In the genomic region with DNA sequence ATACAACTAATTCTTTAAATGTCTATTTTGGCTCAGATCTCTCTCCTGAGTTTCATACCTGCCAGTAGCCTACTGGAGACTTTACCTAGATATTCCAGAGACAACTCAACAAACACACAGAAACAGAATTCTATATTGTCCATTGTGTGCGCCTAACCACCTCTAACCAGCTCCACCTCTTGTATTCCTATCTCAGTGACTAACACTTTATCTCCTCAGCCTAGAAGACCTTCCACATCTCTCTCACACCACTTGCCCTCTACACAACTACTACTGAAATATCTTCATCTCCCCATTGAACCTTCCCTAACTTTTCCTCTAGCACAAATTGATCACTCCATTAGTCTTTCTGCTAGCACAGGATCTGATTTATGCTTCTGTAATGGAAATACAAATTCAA, we compare ENCODE assay signal across 17 cellular contexts. TPM values are rescaled to one million over a fixed set of nuclear protein-coding genes. Genes with fewer than 3 reads are reported as not detected.
A peak's percentile ranks its signal among the peaks of the same experiment; 100 is the strongest.
DNase-seq lines count a peak whose midpoint lies in the region; ATAC-seq and TF ChIP-seq lines count a peak whose summit lies in the region.
"Had no signal": no experiment of that assay in that cellular context is flagged by ENCODE, and none has a peak within 500 bp of the region (broad histone marks: within the 10 kb centered on the region; RNA-seq: fewer than 3 reads in every experiment).

No MANE protein-coding gene starts in this region.

- TF ChIP-seq CTCF in activated CD8-positive, alpha-beta T cell treated with anti-CD3 and anti-CD28 coated beads for 36 hours (IDR thresholded peaks at IDR 0.05), result no peak
- no peak for TF ChIP-seq CTCF in CD8-positive, alpha-beta T cell (IDR thresholded peaks at IDR 0.05)
- no peak for TF ChIP-seq CTCF in progenitor cell of endocrine pancreas (IDR thresholded peaks at IDR 0.05; ENCODE audit: unreplicated experiment)

- no peak overlapping the region for H3K27ac ChIP-seq in CD8-positive, alpha-beta T cell (ENCODE audit: low read depth, low read length)
- no peak overlapping the region for H3K27ac ChIP-seq in CD8-positive, alpha-beta memory T cell (ENCODE audit: low read depth, low read length)
- H3K27ac ChIP-seq: BLaER1 had no signal

- DNase-seq in activated CD8-positive, alpha-beta T cell treated with anti-CD3 and anti-CD28 coated beads for 36 hours, result no peak
- DNase-seq in activated CD8-positive, alpha-beta T cell treated with anti-CD3 and anti-CD28 coated beads, Interleukin-2, amount 10 ng/mL, durations not matched to agents 7 days and 5 days, result no peak
- no peak for DNase-seq in CD8-positive, alpha-beta T cell
- no peak for DNase-seq in progenitor cell of endocrine pancreas (ENCODE audit: low spot score, unreplicated experiment)
- DNase-seq in CD8-positive, alpha-beta memory T cell, result no peak
- DNase-seq in stimulated activated naive CD8-positive, alpha-beta T cell treated with anti-CD3 and anti-CD28 coated beads, Interleukin-15, Interleukin-2, amounts not matched to agents 100 U/mL and 50 U/mL, for 24 hours, result no peak
- DNase-seq: 8988T, AML-193, DMS153, DMS79 treated with DMSO at 0.1 percent for 48 hours, EL, GDM1, IMR-90 had no signal

- H3K9me3 Mint-ChIP-seq in activated CD8-positive, alpha-beta T cell treated with anti-CD3 and anti-CD28 coated beads for 36 hours, result no peaks in the 10 kb centered on the region
- no peaks in the 10 kb centered on the region for H3K9me3 Mint-ChIP-seq in activated CD8-positive, alpha-beta T cell treated with anti-CD3 and anti-CD28 coated beads, Interleukin-2, amount 10 ng/mL, durations not matched to agents 7 days and 5 days (ENCODE audit: insufficient read depth)
- H3K9me3 Mint-ChIP-seq in CD8-positive, alpha-beta T cell, result peaks cover 2% of the 10 kb centered on the region
- H3K9me3 Mint-ChIP-seq in activated T-helper 17 cell treated with anti-CD3 and anti-CD28 coated beads, Interleukin-2, amount 50 U/mL, for 72 hours, result no peaks in the 10 kb centered on the region
- no peaks in the 10 kb centered on the region for H3K9me3 Mint-ChIP-seq in progenitor cell of endocrine pancreas (ENCODE audit: low read depth)
- H3K9me3 Mint-ChIP-seq in CD8-positive, alpha-beta memory T cell, result no peaks in the 10 kb centered on the region

- CTCF ChIA-PET in activated CD8-positive, alpha-beta T cell treated with anti-CD3 and anti-CD28 coated beads for 36 hours (lab: Charles Lee), result interaction anchor here (0.6 to 1.2 kb wide), 2 partner anchors 9 to 11 kb away, joined by 3 to 4 read pairs; no protein-coding TSS in a partner anchor
- CTCF ChIA-PET in activated CD8-positive, alpha-beta T cell treated with anti-CD3 and anti-CD28 coated beads, Interleukin-2, amount 10 ng/mL, durations not matched to agents 7 days and 5 days (lab: Charles Lee), result no interaction called here
- CTCF ChIA-PET in CD8-positive, alpha-beta T cell (lab: Charles Lee), result no interaction called here
- CTCF ChIA-PET in CD8-positive, alpha-beta memory T cell (lab: Charles Lee), result no interaction called here

- H3K27me3 ChIP-seq in CD8-positive, alpha-beta T cell (ENCODE audit: insufficient read depth, low read length), result no peaks in the 10 kb centered on the region
- H3K27me3 ChIP-seq in CD8-positive, alpha-beta memory T cell (ENCODE audit: insufficient read depth, low read length, poor library complexity, severe bottlenecking), result no peaks in the 10 kb centered on the region
- H3K27me3 ChIP-seq: BLaER1 had no signal

- no peak for ATAC-seq in activated CD8-positive, alpha-beta T cell treated with anti-CD3 and anti-CD28 coated beads for 36 hours
- no peak for ATAC-seq in activated CD8-positive, alpha-beta T cell treated with anti-CD3 and anti-CD28 coated beads, Interleukin-2, amount 10 ng/mL, durations not matched to agents 7 days and 5 days
- ATAC-seq in CD8-positive, alpha-beta T cell, result no peak
- no peak for ATAC-seq in activated T-helper 17 cell treated with anti-CD3 and anti-CD28 coated beads, Interleukin-2, amount 50 U/mL, for 72 hours (replicated peaks)
- no peak for ATAC-seq in stimulated activated naive CD8-positive, alpha-beta T cell treated with anti-CD3 and anti-CD28 coated beads, Interleukin-15, Interleukin-2, amounts not matched to agents 100 U/mL and 50 U/mL, for 24 hours
- no peak for ATAC-seq in GM18868 (IDR thresholded peaks at IDR 0.05; ENCODE audit: unreplicated experiment)

- no peaks in the 10 kb centered on the region for H3K9me3 ChIP-seq in CD8-positive, alpha-beta T cell (ENCODE audit: low read length)
- H3K9me3 ChIP-seq in CD8-positive, alpha-beta memory T cell (ENCODE audit: low read length), result no peaks in the 10 kb centered on the region
- H3K9me3 ChIP-seq: BLaER1, HAP-1 had no signal

- H3K27me3 Mint-ChIP-seq in activated CD8-positive, alpha-beta T cell treated with anti-CD3 and anti-CD28 coated beads for 36 hours, result no peaks in the 10 kb centered on the region
- no peaks in the 10 kb centered on the region for H3K27me3 Mint-ChIP-seq in activated CD8-positive, alpha-beta T cell treated with anti-CD3 and anti-CD28 coated beads, Interleukin-2, amount 10 ng/mL, durations not matched to agents 7 days and 5 days (ENCODE audit: low read depth)
- no peaks in the 10 kb centered on the region for H3K27me3 Mint-ChIP-seq in CD8-positive, alpha-beta T cell (ENCODE audit: low read depth)
- no peaks in the 10 kb centered on the region for H3K27me3 Mint-ChIP-seq in activated T-helper 17 cell treated with anti-CD3 and anti-CD28 coated beads, Interleukin-2, amount 50 U/mL, for 72 hours
- H3K27me3 Mint-ChIP-seq in progenitor cell of endocrine pancreas, result no peaks in the 10 kb centered on the region
- no peaks in the 10 kb centered on the region for H3K27me3 Mint-ChIP-seq in CD8-positive, alpha-beta memory T cell

- POLR2A ChIA-PET in activated CD8-positive, alpha-beta T cell treated with anti-CD3 and anti-CD28 coated beads for 36 hours (lab: Charles Lee), result no interaction called here
- POLR2A ChIA-PET in activated CD8-positive, alpha-beta T cell treated with anti-CD3 and anti-CD28 coated beads, Interleukin-2, amount 10 ng/mL, durations not matched to agents 7 days and 5 days (lab: Charles Lee), result no interaction called here
- POLR2A ChIA-PET in CD8-positive, alpha-beta T cell (lab: Charles Lee), result interaction anchor here (0.8 kb wide), 1 partner anchor 9 kb away, joined by 3 read pairs; no protein-coding TSS in a partner anchor
- POLR2A ChIA-PET in CD8-positive, alpha-beta memory T cell (lab: Charles Lee), result interaction anchor here (0.6 kb wide), 1 partner anchor 23 kb away, joined by 3 read pairs; no protein-coding TSS in a partner anchor

- no peaks in the 10 kb centered on the region for H3K36me3 ChIP-seq in CD8-positive, alpha-beta T cell (ENCODE audit: insufficient read depth, low read length)
- no peaks in the 10 kb centered on the region for H3K36me3 ChIP-seq in CD8-positive, alpha-beta memory T cell (ENCODE audit: insufficient read depth, low read length)
- H3K36me3 ChIP-seq: HAP-1 had no signal

- H3K4me3 ChIP-seq in CD8-positive, alpha-beta T cell (ENCODE audit: low read depth, low read length), result no peak overlapping the region
- no peak overlapping the region for H3K4me3 ChIP-seq in CD8-positive, alpha-beta memory T cell (ENCODE audit: low read length)
- H3K4me3 ChIP-seq: BLaER1, HAP-1 had no signal

- peak overlapping the region; percentile 14 for H3K27ac Mint-ChIP-seq in activated CD8-positive, alpha-beta T cell treated with anti-CD3 and anti-CD28 coated beads for 36 hours
- H3K27ac Mint-ChIP-seq in activated CD8-positive, alpha-beta T cell treated with anti-CD3 and anti-CD28 coated beads, Interleukin-2, amount 10 ng/mL, durations not matched to agents 7 days and 5 days, result no peak overlapping the region
- peak overlapping the region; percentile 37 for H3K27ac Mint-ChIP-seq in CD8-positive, alpha-beta T cell
- H3K27ac Mint-ChIP-seq in activated T-helper 17 cell treated with anti-CD3 and anti-CD28 coated beads, Interleukin-2, amount 50 U/mL, for 72 hours, result peak overlapping the region; percentile 11
- peak overlapping the region; percentile 4 for H3K27ac Mint-ChIP-seq in progenitor cell of endocrine pancreas
- H3K27ac Mint-ChIP-seq in CD8-positive, alpha-beta memory T cell, result peak overlapping the region in 4 of 8 donors; percentile 5 to 89 (median 38)

- peaks cover 47% of the 10 kb centered on the region for H3K4me1 Mint-ChIP-seq in activated CD8-positive, alpha-beta T cell treated with anti-CD3 and anti-CD28 coated beads for 36 hours (ENCODE audit: low read depth)
- H3K4me1 Mint-ChIP-seq in activated CD8-positive, alpha-beta T cell treated with anti-CD3 and anti-CD28 coated beads, Interleukin-2, amount 10 ng/mL, durations not matched to agents 7 days and 5 days (ENCODE audit: low read depth), result peaks cover 18% of the 10 kb centered on the region
- H3K4me1 Mint-ChIP-seq in CD8-positive, alpha-beta T cell (ENCODE audit: low read depth), result peaks cover 52% of the 10 kb centered on the region
- H3K4me1 Mint-ChIP-seq in activated T-helper 17 cell treated with anti-CD3 and anti-CD28 coated beads, Interleukin-2, amount 50 U/mL, for 72 hours, result peaks cover 15% of the 10 kb centered on the region
- H3K4me1 Mint-ChIP-seq in progenitor cell of endocrine pancreas (ENCODE audit: low read depth), result peaks cover 42% of the 10 kb centered on the region
- H3K4me1 Mint-ChIP-seq in CD8-positive, alpha-beta memory T cell, result peaks cover 36 to 72% (median 48%) of the 10 kb centered on the region in 3 donors

- H3K4me3 Mint-ChIP-seq in activated CD8-positive, alpha-beta T cell treated with anti-CD3 and anti-CD28 coated beads for 36 hours, result no peak overlapping the region
- no peak overlapping the region for H3K4me3 Mint-ChIP-seq in activated CD8-positive, alpha-beta T cell treated with anti-CD3 and anti-CD28 coated beads, Interleukin-2, amount 10 ng/mL, durations not matched to agents 7 days and 5 days
- H3K4me3 Mint-ChIP-seq in CD8-positive, alpha-beta T cell, result no peak overlapping the region
- H3K4me3 Mint-ChIP-seq in activated T-helper 17 cell treated with anti-CD3 and anti-CD28 coated beads, Interleukin-2, amount 50 U/mL, for 72 hours, result no peak overlapping the region
- no peak overlapping the region for H3K4me3 Mint-ChIP-seq in progenitor cell of endocrine pancreas (ENCODE audit: low read depth)
- H3K4me3 Mint-ChIP-seq in CD8-positive, alpha-beta memory T cell, result no peak overlapping the region

- H3K4me1 ChIP-seq in CD8-positive, alpha-beta T cell (ENCODE audit: insufficient read depth, low read length), result peaks cover 14% of the 10 kb centered on the region
- H3K4me1 ChIP-seq in CD8-positive, alpha-beta memory T cell (ENCODE audit: insufficient read depth, low read length), result peaks cover 6% of the 10 kb centered on the region
- H3K4me1 ChIP-seq: BLaER1 had no signal

- intact Hi-C loops in activated CD8-positive, alpha-beta T cell treated with anti-CD3 and anti-CD28 coated beads for 36 hours (cut with micrococcal nuclease), result no loop called here
- intact Hi-C loops in CD8-positive, alpha-beta T cell (cut with DNase I, micrococcal nuclease), result loop anchor here in 1 of 2 experiments (5.0 kb wide), 1 partner anchor 1707 kb away; no protein-coding TSS in a partner anchor

- H3K36me3 Mint-ChIP-seq in activated CD8-positive, alpha-beta T cell treated with anti-CD3 and anti-CD28 coated beads for 36 hours (ENCODE audit: low read depth), result peaks cover 21% of the 10 kb centered on the region
- H3K36me3 Mint-ChIP-seq in activated CD8-positive, alpha-beta T cell treated with anti-CD3 and anti-CD28 coated beads, Interleukin-2, amount 10 ng/mL, durations not matched to agents 7 days and 5 days (ENCODE audit: low read depth), result peaks cover 13% of the 10 kb centered on the region
- H3K36me3 Mint-ChIP-seq in CD8-positive, alpha-beta T cell, result peaks cover 11% of the 10 kb centered on the region
- peaks cover 3% of the 10 kb centered on the region for H3K36me3 Mint-ChIP-seq in activated T-helper 17 cell treated with anti-CD3 and anti-CD28 coated beads, Interleukin-2, amount 50 U/mL, for 72 hours (ENCODE audit: low read depth)
- peaks cover 7% of the 10 kb centered on the region for H3K36me3 Mint-ChIP-seq in progenitor cell of endocrine pancreas (ENCODE audit: insufficient read depth)
- H3K36me3 Mint-ChIP-seq in CD8-positive, alpha-beta memory T cell, result peaks cover 4 to 10% (median 7%) of the 10 kb centered on the region in 3 donors

RNA-seq across cellular contexts. Expression of gene VWA8, which starts 6.7 kb away (rescaled TPM):
- total RNA-seq in activated CD8-positive, alpha-beta T cell treated with anti-CD3 and anti-CD28 coated beads for 36 hours, result 10 to 100 TPM; 26.3 to 27.5 TPM
- total RNA-seq in activated CD8-positive, alpha-beta T cell treated with anti-CD3 and anti-CD28 coated beads, Interleukin-2, amount 10 ng/mL, durations not matched to agents 7 days and 5 days, result 10 to 100 TPM; 15.7 to 16.9 TPM
- 10 to 100 TPM; 16.3 to 16.5 TPM for total RNA-seq in CD8-positive, alpha-beta T cell
- total RNA-seq in activated T-helper 17 cell treated with anti-CD3 and anti-CD28 coated beads, Interleukin-2, amount 50 U/mL, for 72 hours, result 10 to 100 TPM in 1 of 2 donors, 1 to 10 TPM in 1; 7.4 to 11.2 TPM
- 24.1 and 26.9 TPM in 2 replicates for total RNA-seq in progenitor cell of endocrine pancreas
- total RNA-seq in CD8-positive, alpha-beta memory T cell, result 10 to 100 TPM; 21.2 to 21.3 TPM
- 6.9 TPM for polyA plus RNA-seq in CD8-positive, alpha-beta memory T cell

Comparison
In these comparisons a context has a peak if more than half of its experiments do, and no peak if none do; other contexts are left out.
1. POLR2A ChIA-PET loops: an anchor here in CD8-positive, alpha-beta T cell (0.8 kb wide) and CD8-positive, alpha-beta memory T cell (0.6 kb wide); none called in activated CD8-positive, alpha-beta T cell treated with anti-CD3 and anti-CD28 coated beads for 36 hours and activated CD8-positive, alpha-beta T cell treated with anti-CD3 and anti-CD28 coated beads, Interleukin-2, amount 10 ng/mL, durations not matched to agents 7 days and 5 days.